1 cellular context compared by ENCODE assay signal in genomic region chr9:105557804-105558610, GRCh38.
TF ChIP-seq lines count a peak whose summit lies in the region.

FKTN (plus strand) TSS chr9:105558131; CDS start chr9:105575033, 16,902 bp downstream.

TF ChIP-seq in GM12878, 131 proteins besides CTCF, POLR2A, EP300 and RAD21 (continued from another document and continues in another):
- TF ChIP-seq SKIL (IDR thresholded peaks at IDR 0.05; ENCODE audit: low read depth, poor library complexity, severe bottlenecking) (no peak), NBN (IDR thresholded peaks at IDR 0.05) (no peak), CHD1 (IDR thresholded peaks at IDR 0.05; ENCODE audit: low read depth, low read length) (no peak), SREBF2 (IDR thresholded peaks at IDR 0.05; ENCODE audit: low read length) (no peak), RELA (IDR thresholded peaks at IDR 0.05; ENCODE audit: borderline replicate concordance, partially characterized antibody) (no peak), NRF1 (conservative IDR thresholded peaks at IDR 0.05; ENCODE audit: low read depth, low read length) (no peak), NFIC (IDR thresholded peaks at IDR 0.05; ENCODE audit: low read depth, low read length) (0 out of 2 replicates have a peak, but pooled peaks have one; percentile 47), ZNF592 (IDR thresholded peaks at IDR 0.05) (no peak), MYC (IDR thresholded peaks at IDR 0.05; ENCODE audit: insufficient read depth, insufficient read length, insufficient replicate concordance, low read length, severe bottlenecking) (no peak), DPF2 (IDR thresholded peaks at IDR 0.05) (no peak; the same call in 1 of the 2 replicates), HCFC1 (IDR thresholded peaks at IDR 0.05; ENCODE audit: low read length) (peak; percentile 53), TAF1 (IDR thresholded peaks at IDR 0.05; ENCODE audit: borderline replicate concordance, low read depth, low read length) (peak; percentile 81), MXI1 (IDR thresholded peaks at IDR 0.05; ENCODE audit: low read depth, low read length) (peak; percentile 42), TARDBP (IDR thresholded peaks at IDR 0.05; ENCODE audit: borderline replicate concordance) (no peak), SIX5 (IDR thresholded peaks at IDR 0.05; ENCODE audit: low read depth, low read length, severe bottlenecking) (peak; percentile 24), MLLT1 (IDR thresholded peaks at IDR 0.05) (no peak; the same call in none of the 2 replicates), KLF5 (IDR thresholded peaks at IDR 0.05; ENCODE audit: partially characterized antibody) (no peak), REST (IDR thresholded peaks at IDR 0.05; ENCODE audit: low read depth, low read length) (peak; percentile 48; the same call in 1 of the 2 replicates), E4F1 (IDR thresholded peaks at IDR 0.05; ENCODE audit: borderline replicate concordance, partially characterized antibody) (peak; percentile 99), HDGF (IDR thresholded peaks at IDR 0.05) (no peak; the same call in 1 of the 2 replicates), MTA2 (IDR thresholded peaks at IDR 0.05; ENCODE audit: low read depth) (no peak), PAX8 (IDR thresholded peaks at IDR 0.05) (no peak), IKZF1 (conservative IDR thresholded peaks at IDR 0.05) (peak; percentile 84), NKRF (conservative IDR thresholded peaks at IDR 0.05) (peak; percentile 28; the same call in 1 of the 2 replicates), CEBPB (IDR thresholded peaks at IDR 0.05; ENCODE audit: borderline replicate concordance in 1 of 2, low read depth in 2 of 2, low read length in 2 of 2) (no peak), PRDM15 (CRISPR knock-in tag; IDR thresholded peaks at IDR 0.05) (no peak), FOXK2 (IDR thresholded peaks at IDR 0.05) (no peak), MYB (IDR thresholded peaks at IDR 0.05; ENCODE audit: borderline replicate concordance, low read depth, low read length) (no peak), PML (IDR thresholded peaks at IDR 0.05; ENCODE audit: low read length) (peak; percentile 93), SP1 (IDR thresholded peaks at IDR 0.05; ENCODE audit: low read depth, low read length) (no peak), YY1 (IDR thresholded peaks at IDR 0.05; ENCODE audit: low read depth, low read length) (peak; percentile 28; the same call in 1 of the 2 replicates), CBFB (IDR thresholded peaks at IDR 0.05; ENCODE audit: low read depth) (peak; percentile 64; the same call in 1 of the 2 replicates), TCF12 (IDR thresholded peaks at IDR 0.05; ENCODE audit: low read depth, low read length) (peak; percentile 38; the same call in 1 of the 2 replicates), RELB (IDR thresholded peaks at IDR 0.05; ENCODE audit: low read depth) (peak; percentile 73), ZNF207 (IDR thresholded peaks at IDR 0.05; ENCODE audit: borderline replicate concordance) (no peak), BHLHE40 (IDR thresholded peaks at IDR 0.05; ENCODE audit: borderline replicate concordance in 1 of 2, low read depth in 2 of 2, low read length in 1 of 2) (peak in 1 of 2 experiments; percentile 17; a peak in 1 of 4 replicates), EED (IDR thresholded peaks at IDR 0.05; ENCODE audit: low read depth) (peak; percentile 86), SIN3A (IDR thresholded peaks at IDR 0.05; ENCODE audit: low read depth, low read length) (no peak)
